7 cellular contexts compared by ENCODE assay signal in genomic region chr2:144516417-144516980, GRCh38. TPM values are rescaled to one million over a fixed set of nuclear protein-coding genes. Genes with fewer than 3 reads are reported as not detected.
DNase-seq lines count a peak whose midpoint lies in the region; ATAC-seq and TF ChIP-seq lines count a peak whose summit lies in the region.

No MANE protein-coding gene starts in this region.

- H3K9me2 ChIP-seq in SU-DHL-6 (replicated peaks; ENCODE audit: insufficient read depth, low read length) (no peaks in the 10 kb centered on the region), neural cell (ENCODE audit: insufficient read depth, low read length) (no peaks in the 10 kb centered on the region)

- H3K9ac ChIP-seq in SU-DHL-6 (ENCODE audit: low read length) (peak overlapping the region; percentile 56), neural cell (ENCODE audit: low read length) (peak overlapping the region; percentile 55)

- CTCF ChIA-PET in Calu3 (lab: Charles Lee): no interaction called here

- peak overlapping the region; percentile 5 for H2AFZ ChIP-seq in SU-DHL-6 (ENCODE audit: low read depth, low read length, severe bottlenecking)
- no peak overlapping the region for H2AFZ ChIP-seq in neural cell (ENCODE audit: low read depth, low read length)

- H3K27me3 ChIP-seq in SU-DHL-6 (ENCODE audit: low read length): no peaks in the 10 kb centered on the region
- peaks cover 62% of the 10 kb centered on the region for H3K27me3 ChIP-seq in neural cell (ENCODE audit: insufficient read depth, low read depth, low read length)

- intact Hi-C loops in Calu3 (cut with micrococcal nuclease; ENCODE audit: unreplicated experiment): loop anchor here (10.0 kb wide), 2 partner anchors 192 to 1238 kb away; no protein-coding TSS in a partner anchor

- DNase-seq in erythroblast (lab: John Stamatoyannopoulos, UW): peak; percentile 57 to 79
- DNase-seq in Calu3: no peak
- no peak for DNase-seq in DMS79 (lab: John Stamatoyannopoulos, UW)

- peaks cover 6% of the 10 kb centered on the region for H3K36me3 Mint-ChIP-seq in Calu3 (ENCODE audit: insufficient read depth, unreplicated experiment)

- no TSS peak for BruUV-seq in Calu3 (replicated peaks; lab: Mats Ljungman, UMichigan)

- no peaks in the 10 kb centered on the region for H3K79me2 ChIP-seq in SU-DHL-6 (ENCODE audit: insufficient read depth, low read length)
- peaks cover 74% of the 10 kb centered on the region for H3K79me2 ChIP-seq in neural cell (replicated peaks; ENCODE audit: insufficient read depth, low read length)

- H3K27ac ChIP-seq in SU-DHL-6 (ENCODE audit: low read depth, low read length) (no peak overlapping the region), neural cell (ENCODE audit: low read length) (no peak overlapping the region)

- no peak for TF ChIP-seq EP300 in neural cell (conservative IDR thresholded peaks at IDR 0.05; ENCODE audit: poor library complexity, severe bottlenecking)

- H4K20me1 ChIP-seq in SU-DHL-6 (ENCODE audit: low read depth, low read length) (no peaks in the 10 kb centered on the region), neural cell (ENCODE audit: insufficient read depth) (no peaks in the 10 kb centered on the region)

- H3K4me2 ChIP-seq in SU-DHL-6 (ENCODE audit: low read depth, low read length, poor library complexity, severe bottlenecking): peak overlapping the region; percentile 87
- peak overlapping the region; percentile 53 for H3K4me2 ChIP-seq in neural cell (ENCODE audit: low read length)

- no peak overlapping the region for H3K4me3 Mint-ChIP-seq in Calu3 (ENCODE audit: low read depth, unreplicated experiment)

- TF ChIP-seq CTCF in SU-DHL-6 (IDR thresholded peaks at IDR 0.05; ENCODE audit: insufficient read depth, low read length, poor library complexity, severe bottlenecking) (no peak), neural cell (IDR thresholded peaks at IDR 0.05; ENCODE audit: poor library complexity, severe bottlenecking) (no peak), Calu3 (IDR thresholded peaks at IDR 0.05; ENCODE audit: unreplicated experiment) (no peak)

- TF ChIP-seq POLR2A in erythroblast (IDR thresholded peaks at IDR 0.05; ENCODE audit: low read length): no peak

- no peaks in the 10 kb centered on the region for H3K27me3 Mint-ChIP-seq in Calu3 (ENCODE audit: unreplicated experiment)

- no peaks in the 10 kb centered on the region for H3K4me1 Mint-ChIP-seq in Calu3 (ENCODE audit: low read depth, unreplicated experiment)

- no peaks in the 10 kb centered on the region for H3K9me3 ChIP-seq in SU-DHL-6 (ENCODE audit: insufficient read depth, low read length)
- no peaks in the 10 kb centered on the region for H3K9me3 ChIP-seq in neural cell (ENCODE audit: low read length)

- H3K27ac Mint-ChIP-seq in Calu3 (ENCODE audit: unreplicated experiment): no peak overlapping the region

- ATAC-seq in GM18907 (IDR thresholded peaks at IDR 0.05; ENCODE audit: unreplicated experiment) (peak; percentile 18), HG02678 (IDR thresholded peaks at IDR 0.05; ENCODE audit: unreplicated experiment) (peak; percentile 23)

- H3K4me3 ChIP-seq in SU-DHL-6 (ENCODE audit: insufficient read depth, low read length, poor library complexity, severe bottlenecking) (peak overlapping the region; percentile 76), neural cell (ENCODE audit: low read length) (peak overlapping the region; percentile 72)

- no peaks in the 10 kb centered on the region for H3K9me3 Mint-ChIP-seq in Calu3 (ENCODE audit: low read depth, unreplicated experiment)

- peak; percentile 13 for TF ChIP-seq RAD21 in neural cell (conservative IDR thresholded peaks at IDR 0.05)

- no peaks in the 10 kb centered on the region for H3K36me3 ChIP-seq in SU-DHL-6 (ENCODE audit: low read length)
- H3K36me3 ChIP-seq in neural cell (ENCODE audit: insufficient read depth, low read length): no peaks in the 10 kb centered on the region

- H3F3A ChIP-seq in SU-DHL-6 (ENCODE audit: insufficient read depth): 0 out of 2 replicates have a peak, but pooled peaks cover 7% of the 10 kb centered on the region
- H3F3A ChIP-seq in neural cell (ENCODE audit: insufficient read depth, low read length, poor library complexity, severe bottlenecking): no peaks in the 10 kb centered on the region

TF ChIP-seq in neural cell, 6 proteins besides CTCF, POLR2A, EP300 and RAD21:
- TF ChIP-seq, protein P1, sequence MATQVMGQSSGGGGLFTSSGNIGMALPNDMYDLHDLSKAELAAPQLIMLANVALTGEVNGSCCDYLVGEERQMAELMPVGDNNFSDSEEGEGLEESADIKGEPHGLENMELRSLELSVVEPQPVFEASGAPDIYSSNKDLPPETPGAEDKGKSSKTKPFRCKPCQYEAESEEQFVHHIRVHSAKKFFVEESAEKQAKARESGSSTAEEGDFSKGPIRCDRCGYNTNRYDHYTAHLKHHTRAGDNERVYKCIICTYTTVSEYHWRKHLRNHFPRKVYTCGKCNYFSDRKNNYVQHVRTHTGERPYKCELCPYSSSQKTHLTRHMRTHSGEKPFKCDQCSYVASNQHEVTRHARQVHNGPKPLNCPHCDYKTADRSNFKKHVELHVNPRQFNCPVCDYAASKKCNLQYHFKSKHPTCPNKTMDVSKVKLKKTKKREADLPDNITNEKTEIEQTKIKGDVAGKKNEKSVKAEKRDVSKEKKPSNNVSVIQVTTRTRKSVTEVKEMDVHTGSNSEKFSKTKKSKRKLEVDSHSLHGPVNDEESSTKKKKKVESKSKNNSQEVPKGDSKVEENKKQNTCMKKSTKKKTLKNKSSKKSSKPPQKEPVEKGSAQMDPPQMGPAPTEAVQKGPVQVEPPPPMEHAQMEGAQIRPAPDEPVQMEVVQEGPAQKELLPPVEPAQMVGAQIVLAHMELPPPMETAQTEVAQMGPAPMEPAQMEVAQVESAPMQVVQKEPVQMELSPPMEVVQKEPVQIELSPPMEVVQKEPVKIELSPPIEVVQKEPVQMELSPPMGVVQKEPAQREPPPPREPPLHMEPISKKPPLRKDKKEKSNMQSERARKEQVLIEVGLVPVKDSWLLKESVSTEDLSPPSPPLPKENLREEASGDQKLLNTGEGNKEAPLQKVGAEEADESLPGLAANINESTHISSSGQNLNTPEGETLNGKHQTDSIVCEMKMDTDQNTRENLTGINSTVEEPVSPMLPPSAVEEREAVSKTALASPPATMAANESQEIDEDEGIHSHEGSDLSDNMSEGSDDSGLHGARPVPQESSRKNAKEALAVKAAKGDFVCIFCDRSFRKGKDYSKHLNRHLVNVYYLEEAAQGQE (IDR thresholded peaks at IDR 0.05; ENCODE audit: borderline replicate concordance): no peak
- TF ChIP-seq EZH2 (IDR thresholded peaks at IDR 0.05; ENCODE audit: borderline replicate concordance, insufficient read depth, low read length, poor library complexity, severe bottlenecking) (no peak), POLR2AphosphoS5 (IDR thresholded peaks at IDR 0.05) (no peak), SMC3 (conservative IDR thresholded peaks at IDR 0.05; ENCODE audit: poor library complexity) (no peak), MXI1 (conservative IDR thresholded peaks at IDR 0.05; ENCODE audit: poor library complexity, severe bottlenecking) (no peak), TAF1 (IDR thresholded peaks at IDR 0.05; ENCODE audit: low read depth) (no peak)

RNA-seq across cellular contexts. Expression of gene ZEB2, which starts 3.4 kb away (rescaled TPM):
- 1.6 and 2.2 TPM in 2 replicates for polyA plus RNA-seq in neural cell
- 5.4 and 10.5 TPM in 2 replicates for polyA minus RNA-seq in neural cell
- 0.32 and 0.97 TPM in 2 replicates for total RNA-seq in Calu3 (2022)

Comparison
In these comparisons a context has a peak if more than half of its experiments do, and no peak if none do; other contexts are left out.
1. DNase-seq: peak in erythroblast (2 of 2); none in Calu3 (single experiment) and DMS79 (single experiment).